In the genomic region with DNA sequence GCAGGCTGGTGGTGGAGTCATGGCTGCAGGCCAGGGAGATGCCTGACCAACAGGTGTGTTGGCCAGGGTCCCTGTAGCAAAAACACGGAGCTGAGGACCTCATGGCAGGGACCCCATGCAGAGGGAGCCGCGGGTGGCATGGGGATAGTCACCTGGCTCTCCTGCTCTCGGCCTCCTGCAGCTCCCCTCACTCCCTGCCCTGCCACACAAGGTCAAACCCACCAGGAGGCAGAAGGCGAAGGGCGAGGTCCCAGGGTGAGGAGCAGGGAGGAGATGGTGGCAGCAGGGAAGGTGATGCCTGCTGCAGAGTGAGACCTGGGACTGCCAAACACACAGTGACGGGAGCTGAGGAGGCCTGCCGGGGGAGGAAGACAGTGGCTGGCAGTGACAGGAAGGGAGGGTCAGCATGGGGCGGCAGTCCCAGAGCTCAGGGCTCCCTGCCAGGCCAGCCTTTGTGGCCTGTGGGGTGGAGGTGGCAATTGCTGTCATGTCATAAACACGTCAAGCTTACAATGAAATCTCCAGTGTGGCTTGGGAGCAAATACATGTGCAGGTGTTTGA, we compare ENCODE assay signal across 17 cellular contexts.
A peak's percentile ranks its signal among the peaks of the same experiment; 100 is the strongest.
DNase-seq lines count a peak whose midpoint lies in the region; ATAC-seq and TF ChIP-seq lines count a peak whose summit lies in the region.
"Had no signal": no experiment of that assay in that cellular context is flagged by ENCODE, and none has a peak within 500 bp of the region (broad histone marks: within the 10 kb centered on the region; RNA-seq: fewer than 3 reads in every experiment).

No MANE protein-coding gene starts in this region.

- no peak overlapping the region for H3K4me3 ChIP-seq in GM23338
- H3K4me3 ChIP-seq: GM23248 had no signal

- H3K36me3 ChIP-seq in GM23338 (ENCODE audit: insufficient read depth): no peaks in the 10 kb centered on the region

- no peak overlapping the region for H3K27ac Mint-ChIP-seq in GM23338
- H3K27ac Mint-ChIP-seq: activated CD4-positive, alpha-beta T cell treated with anti-CD3 and anti-CD28 coated beads for 36 hours; B cell; T-helper 1 cell treated with Interleukin-12 subunit alpha and Interleukin-12 subunit beta and Interleukin-4 antibody, amounts not matched to agents 30 μg/mL and 1 μg/mL, for 36 hours had no signal

- H3K9me3 Mint-ChIP-seq in GM23338: no peaks in the 10 kb centered on the region; the same call in 2 of the 3 replicates
- H3K9me3 Mint-ChIP-seq: T-helper 1 cell treated with Interleukin-12 subunit alpha and Interleukin-12 subunit beta and Interleukin-4 antibody, amounts not matched to agents 30 μg/mL and 1 μg/mL, for 36 hours had no signal

- no peaks in the 10 kb centered on the region for H3K9me2 ChIP-seq in GM23338 (ENCODE audit: insufficient read depth)

- peaks cover 24% of the 10 kb centered on the region for H3K27me3 Mint-ChIP-seq in GM23338 (ENCODE audit: insufficient read depth, low read depth, poor library complexity)

- no peaks in the 10 kb centered on the region for H4K20me1 ChIP-seq in GM23338 (replicated peaks; ENCODE audit: insufficient read depth)

- no peak overlapping the region for H2AFZ ChIP-seq in GM23338
- H2AFZ ChIP-seq: GM23248 had no signal

- DNase-seq in COR-L47 (lab: John Stamatoyannopoulos, UW): peak; percentile 76
- DNase-seq in LoVo (ENCODE audit: low spot score): peak; percentile 87
- DNase-seq in UCSD-AML1 (lab: John Stamatoyannopoulos, UW; ENCODE audit: unreplicated experiment): peak; percentile 59
- peak; percentile 34 for DNase-seq in mucosa of gallbladder (ENCODE audit: low spot score)
- DNase-seq in GM03348 (ENCODE audit: low spot score): no peak
- DNase-seq in GM23338 (ENCODE audit: low spot score): no peak
- DNase-seq: activated CD4-positive, alpha-beta T cell treated with anti-CD3 and anti-CD28 coated beads for 36 hours; DMS79; GM23248; NCI-H1436 treated with DMSO at 0.1 percent for 48 hours; NCI-H82; nucleus accumbens had no signal

- H3F3A ChIP-seq in GM23338 (replicated peaks; ENCODE audit: low read depth): 0 out of 2 replicates have a peak, but pooled peaks cover 4% of the 10 kb centered on the region

- H3K4me3 Mint-ChIP-seq in GM23338: no peak overlapping the region
- H3K4me3 Mint-ChIP-seq: activated CD4-positive, alpha-beta T cell treated with anti-CD3 and anti-CD28 coated beads for 36 hours; B cell; T-helper 1 cell treated with Interleukin-12 subunit alpha and Interleukin-12 subunit beta and Interleukin-4 antibody, amounts not matched to agents 30 μg/mL and 1 μg/mL, for 36 hours had no signal

- H3K27ac ChIP-seq in GM23338 (ENCODE audit: low read depth): no peak overlapping the region
- H3K27ac ChIP-seq: epithelial cell of prostate, GM23248 had no signal

- peaks cover 20% of the 10 kb centered on the region for H3K4me1 ChIP-seq in GM23338 (ENCODE audit: insufficient read depth)

- H3K4me1 Mint-ChIP-seq in GM23338: peaks cover 21% of the 10 kb centered on the region
- H3K4me1 Mint-ChIP-seq: activated CD4-positive, alpha-beta T cell treated with anti-CD3 and anti-CD28 coated beads for 36 hours; B cell had no signal

- H3K36me3 Mint-ChIP-seq in GM23338 (ENCODE audit: low read depth): no peaks in the 10 kb centered on the region

- H3K27me3 ChIP-seq in GM23338 (ENCODE audit: insufficient read depth): peaks cover 12% of the 10 kb centered on the region

- H3K79me2 ChIP-seq in GM23338 (replicated peaks; ENCODE audit: insufficient read depth): no peaks in the 10 kb centered on the region

- no peak for TF ChIP-seq CTCF in GM23338 (conservative IDR thresholded peaks at IDR 0.05; ENCODE audit: low read depth in 2 of 2)

- ATAC-seq in GM21528 (IDR thresholded peaks at IDR 0.05; ENCODE audit: low FRiP score, unreplicated experiment): no peak
- ATAC-seq in HG03439 (IDR thresholded peaks at IDR 0.05; ENCODE audit: unreplicated experiment): no peak
- ATAC-seq in GM23338: no peak
- ATAC-seq: activated CD4-positive, alpha-beta T cell treated with anti-CD3 and anti-CD28 coated beads for 36 hours had no signal

- H3K4me2 ChIP-seq in GM23338: no peak overlapping the region

TF ChIP-seq in GM23338, 12 proteins besides CTCF, POLR2A, EP300 and RAD21 (continues in another document):
- TF ChIP-seq EZH2 (IDR thresholded peaks at IDR 0.05; ENCODE audit: low read depth, unreplicated experiment) (no peak), JUNB (IDR thresholded peaks at IDR 0.05; ENCODE audit: unreplicated experiment) (no peak), CREB1 (CRISPR knock-in tag; IDR thresholded peaks at IDR 0.05; ENCODE audit: low read depth) (no peak)
- TF ChIP-seq, protein P1, sequence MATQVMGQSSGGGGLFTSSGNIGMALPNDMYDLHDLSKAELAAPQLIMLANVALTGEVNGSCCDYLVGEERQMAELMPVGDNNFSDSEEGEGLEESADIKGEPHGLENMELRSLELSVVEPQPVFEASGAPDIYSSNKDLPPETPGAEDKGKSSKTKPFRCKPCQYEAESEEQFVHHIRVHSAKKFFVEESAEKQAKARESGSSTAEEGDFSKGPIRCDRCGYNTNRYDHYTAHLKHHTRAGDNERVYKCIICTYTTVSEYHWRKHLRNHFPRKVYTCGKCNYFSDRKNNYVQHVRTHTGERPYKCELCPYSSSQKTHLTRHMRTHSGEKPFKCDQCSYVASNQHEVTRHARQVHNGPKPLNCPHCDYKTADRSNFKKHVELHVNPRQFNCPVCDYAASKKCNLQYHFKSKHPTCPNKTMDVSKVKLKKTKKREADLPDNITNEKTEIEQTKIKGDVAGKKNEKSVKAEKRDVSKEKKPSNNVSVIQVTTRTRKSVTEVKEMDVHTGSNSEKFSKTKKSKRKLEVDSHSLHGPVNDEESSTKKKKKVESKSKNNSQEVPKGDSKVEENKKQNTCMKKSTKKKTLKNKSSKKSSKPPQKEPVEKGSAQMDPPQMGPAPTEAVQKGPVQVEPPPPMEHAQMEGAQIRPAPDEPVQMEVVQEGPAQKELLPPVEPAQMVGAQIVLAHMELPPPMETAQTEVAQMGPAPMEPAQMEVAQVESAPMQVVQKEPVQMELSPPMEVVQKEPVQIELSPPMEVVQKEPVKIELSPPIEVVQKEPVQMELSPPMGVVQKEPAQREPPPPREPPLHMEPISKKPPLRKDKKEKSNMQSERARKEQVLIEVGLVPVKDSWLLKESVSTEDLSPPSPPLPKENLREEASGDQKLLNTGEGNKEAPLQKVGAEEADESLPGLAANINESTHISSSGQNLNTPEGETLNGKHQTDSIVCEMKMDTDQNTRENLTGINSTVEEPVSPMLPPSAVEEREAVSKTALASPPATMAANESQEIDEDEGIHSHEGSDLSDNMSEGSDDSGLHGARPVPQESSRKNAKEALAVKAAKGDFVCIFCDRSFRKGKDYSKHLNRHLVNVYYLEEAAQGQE (IDR thresholded peaks at IDR 0.05; ENCODE audit: unreplicated experiment): no peak
- TF ChIP-seq, protein P2, sequence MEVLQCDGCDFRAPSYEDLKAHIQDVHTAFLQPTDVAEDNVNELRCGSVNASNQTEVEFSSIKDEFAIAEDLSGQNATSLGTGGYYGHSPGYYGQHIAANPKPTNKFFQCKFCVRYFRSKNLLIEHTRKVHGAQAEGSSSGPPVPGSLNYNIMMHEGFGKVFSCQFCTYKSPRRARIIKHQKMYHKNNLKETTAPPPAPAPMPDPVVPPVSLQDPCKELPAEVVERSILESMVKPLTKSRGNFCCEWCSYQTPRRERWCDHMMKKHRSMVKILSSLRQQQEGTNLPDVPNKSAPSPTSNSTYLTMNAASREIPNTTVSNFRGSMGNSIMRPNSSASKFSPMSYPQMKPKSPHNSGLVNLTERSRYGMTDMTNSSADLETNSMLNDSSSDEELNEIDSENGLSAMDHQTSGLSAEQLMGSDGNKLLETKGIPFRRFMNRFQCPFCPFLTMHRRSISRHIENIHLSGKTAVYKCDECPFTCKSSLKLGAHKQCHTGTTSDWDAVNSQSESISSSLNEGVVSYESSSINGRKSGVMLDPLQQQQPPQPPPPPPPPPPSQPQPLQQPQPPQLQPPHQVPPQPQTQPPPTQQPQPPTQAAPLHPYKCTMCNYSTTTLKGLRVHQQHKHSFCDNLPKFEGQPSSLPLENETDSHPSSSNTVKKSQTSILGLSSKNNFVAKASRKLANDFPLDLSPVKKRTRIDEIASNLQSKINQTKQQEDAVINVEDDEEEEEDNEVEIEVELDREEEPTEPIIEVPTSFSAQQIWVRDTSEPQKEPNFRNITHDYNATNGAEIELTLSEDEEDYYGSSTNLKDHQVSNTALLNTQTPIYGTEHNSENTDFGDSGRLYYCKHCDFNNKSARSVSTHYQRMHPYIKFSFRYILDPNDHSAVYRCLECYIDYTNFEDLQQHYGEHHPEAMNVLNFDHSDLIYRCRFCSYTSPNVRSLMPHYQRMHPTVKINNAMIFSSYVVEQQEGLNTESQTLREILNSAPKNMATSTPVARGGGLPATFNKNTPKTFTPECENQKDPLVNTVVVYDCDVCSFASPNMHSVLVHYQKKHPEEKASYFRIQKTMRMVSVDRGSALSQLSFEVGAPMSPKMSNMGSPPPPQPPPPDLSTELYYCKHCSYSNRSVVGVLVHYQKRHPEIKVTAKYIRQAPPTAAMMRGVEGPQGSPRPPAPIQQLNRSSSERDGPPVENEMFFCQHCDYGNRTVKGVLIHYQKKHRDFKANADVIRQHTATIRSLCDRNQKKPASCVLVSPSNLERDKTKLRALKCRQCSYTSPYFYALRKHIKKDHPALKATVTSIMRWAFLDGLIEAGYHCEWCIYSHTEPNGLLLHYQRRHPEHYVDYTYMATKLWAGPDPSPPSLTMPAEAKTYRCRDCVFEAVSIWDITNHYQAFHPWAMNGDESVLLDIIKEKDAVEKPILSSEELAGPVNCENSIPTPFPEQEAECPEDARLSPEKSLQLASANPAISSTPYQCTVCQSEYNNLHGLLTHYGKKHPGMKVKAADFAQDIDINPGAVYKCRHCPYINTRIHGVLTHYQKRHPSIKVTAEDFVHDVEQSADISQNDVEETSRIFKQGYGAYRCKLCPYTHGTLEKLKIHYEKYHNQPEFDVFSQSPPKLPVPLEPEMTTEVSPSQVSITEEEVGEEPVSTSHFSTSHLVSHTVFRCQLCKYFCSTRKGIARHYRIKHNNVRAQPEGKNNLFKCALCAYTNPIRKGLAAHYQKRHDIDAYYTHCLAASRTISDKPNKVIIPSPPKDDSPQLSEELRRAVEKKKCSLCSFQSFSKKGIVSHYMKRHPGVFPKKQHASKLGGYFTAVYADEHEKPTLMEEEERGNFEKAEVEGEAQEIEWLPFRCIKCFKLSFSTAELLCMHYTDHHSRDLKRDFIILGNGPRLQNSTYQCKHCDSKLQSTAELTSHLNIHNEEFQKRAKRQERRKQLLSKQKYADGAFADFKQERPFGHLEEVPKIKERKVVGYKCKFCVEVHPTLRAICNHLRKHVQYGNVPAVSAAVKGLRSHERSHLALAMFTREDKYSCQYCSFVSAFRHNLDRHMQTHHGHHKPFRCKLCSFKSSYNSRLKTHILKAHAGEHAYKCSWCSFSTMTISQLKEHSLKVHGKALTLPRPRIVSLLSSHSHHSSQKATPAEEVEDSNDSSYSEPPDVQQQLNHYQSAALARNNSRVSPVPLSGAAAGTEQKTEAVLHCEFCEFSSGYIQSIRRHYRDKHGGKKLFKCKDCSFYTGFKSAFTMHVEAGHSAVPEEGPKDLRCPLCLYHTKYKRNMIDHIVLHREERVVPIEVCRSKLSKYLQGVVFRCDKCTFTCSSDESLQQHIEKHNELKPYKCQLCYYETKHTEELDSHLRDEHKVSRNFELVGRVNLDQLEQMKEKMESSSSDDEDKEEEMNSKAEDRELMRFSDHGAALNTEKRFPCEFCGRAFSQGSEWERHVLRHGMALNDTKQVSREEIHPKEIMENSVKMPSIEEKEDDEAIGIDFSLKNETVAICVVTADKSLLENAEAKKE (CRISPR knock-in tag; IDR thresholded peaks at IDR 0.05): no peak

Comparison
In these comparisons a context has a peak if more than half of its experiments do, and no peak if none do; other contexts are left out.
1. DNase-seq: peak in COR-L47 (single experiment), LoVo (single experiment), UCSD-AML1 (single experiment) and mucosa of gallbladder (single experiment); none in GM03348 (single experiment) and GM23338 (single experiment).